Comparison of ENCODE assay signal across 15 cellular contexts in genomic region chr11:128620306-128621175, GRCh38. TPM values are rescaled to one million over a fixed set of nuclear protein-coding genes. Genes with fewer than 3 reads are reported as not detected.
DNase-seq lines count a peak whose midpoint lies in the region; ATAC-seq and TF ChIP-seq lines count a peak whose summit lies in the region.
"Had no signal": no experiment of that assay in that cellular context is flagged by ENCODE, and none has a peak within 500 bp of the region (broad histone marks: within the 10 kb centered on the region; RNA-seq: fewer than 3 reads in every experiment).

No MANE protein-coding gene starts in this region.

- no peak for TF ChIP-seq CTCF in activated CD8-positive, alpha-beta T cell treated with anti-CD3 and anti-CD28 coated beads for 36 hours (IDR thresholded peaks at IDR 0.05)
- TF ChIP-seq CTCF in OCI-LY1 (IDR thresholded peaks at IDR 0.05; ENCODE audit: low read length) (no peak), endodermal cell (conservative IDR thresholded peaks at IDR 0.05) (no peak)

- 78 to 91% methylated on average over 7 to 10 of the region's 10 CpGs for WGBS in endodermal cell (ENCODE audit: insufficient coverage in 1 of 2, insufficient read length in 1 of 2), 2 experiments

- peak overlapping the region; percentile 100 for H3K27ac ChIP-seq in OCI-LY1 (ENCODE audit: low read depth, low read length, poor library complexity, severe bottlenecking)
- H3K27ac ChIP-seq in endodermal cell (ENCODE audit: low read depth, low read length), result no peak overlapping the region
- peak overlapping the region; percentile 50 for H3K27ac ChIP-seq in skeletal muscle tissue (ENCODE audit: low read depth, low read length)
- H3K27ac ChIP-seq: tibial nerve had no signal

- H3K36me3 ChIP-seq in OCI-LY1 (ENCODE audit: insufficient read depth, low read length) (no peaks in the 10 kb centered on the region), endodermal cell (ENCODE audit: control insufficient read depth, insufficient read depth, low read length) (no peaks in the 10 kb centered on the region), skeletal muscle tissue (ENCODE audit: control insufficient read depth in 3 of 3, insufficient read depth in 3 of 3, low read length in 3 of 3) (no peaks in the 10 kb centered on the region)
- H3K36me3 ChIP-seq: Peyer's patch, sigmoid colon, tibial nerve had no signal

- H3K4me1 Mint-ChIP-seq in activated CD8-positive, alpha-beta T cell treated with anti-CD3 and anti-CD28 coated beads for 36 hours (ENCODE audit: low read depth), result peaks cover 75% of the 10 kb centered on the region
- peaks cover 60% of the 10 kb centered on the region for H3K4me1 Mint-ChIP-seq in activated CD8-positive, alpha-beta T cell treated with anti-CD3 and anti-CD28 coated beads, Interleukin-2, amount 10 ng/mL, durations not matched to agents 7 days and 5 days (ENCODE audit: low read depth)
- peaks cover 27% of the 10 kb centered on the region for H3K4me1 Mint-ChIP-seq in endodermal cell

- H3K79me2 ChIP-seq in OCI-LY1 (ENCODE audit: insufficient read depth, low read length), result no peaks in the 10 kb centered on the region

- no peak for ATAC-seq in activated CD8-positive, alpha-beta T cell treated with anti-CD3 and anti-CD28 coated beads for 36 hours
- no peak for ATAC-seq in activated CD8-positive, alpha-beta T cell treated with anti-CD3 and anti-CD28 coated beads, Interleukin-2, amount 10 ng/mL, durations not matched to agents 7 days and 5 days
- no peak for ATAC-seq in GM18502 (IDR thresholded peaks at IDR 0.05; ENCODE audit: poor library complexity, unreplicated experiment)
- ATAC-seq: activated T-cell treated with anti-CD3 and anti-CD28 coated beads, Interleukin-2, amount 50 U/mL, for 4 hours had no signal

- H3F3A ChIP-seq in OCI-LY1 (ENCODE audit: insufficient read depth, low read length), result no peaks in the 10 kb centered on the region

- peak overlapping the region; percentile 80 for H3K27ac Mint-ChIP-seq in activated CD8-positive, alpha-beta T cell treated with anti-CD3 and anti-CD28 coated beads for 36 hours
- H3K27ac Mint-ChIP-seq in activated CD8-positive, alpha-beta T cell treated with anti-CD3 and anti-CD28 coated beads, Interleukin-2, amount 10 ng/mL, durations not matched to agents 7 days and 5 days, result no peak overlapping the region
- no peak overlapping the region for H3K27ac Mint-ChIP-seq in endodermal cell

- no peaks in the 10 kb centered on the region for H3K9me3 Mint-ChIP-seq in activated CD8-positive, alpha-beta T cell treated with anti-CD3 and anti-CD28 coated beads for 36 hours
- H3K9me3 Mint-ChIP-seq in activated CD8-positive, alpha-beta T cell treated with anti-CD3 and anti-CD28 coated beads, Interleukin-2, amount 10 ng/mL, durations not matched to agents 7 days and 5 days (ENCODE audit: insufficient read depth), result no peaks in the 10 kb centered on the region
- no peaks in the 10 kb centered on the region for H3K9me3 Mint-ChIP-seq in endodermal cell
- H3K9me3 Mint-ChIP-seq: activated T-cell treated with anti-CD3 and anti-CD28 coated beads, Interleukin-2, amount 50 U/mL, for 4 hours had no signal

- H2AFZ ChIP-seq in OCI-LY1 (ENCODE audit: low read length), result no peak overlapping the region

- no peaks in the 10 kb centered on the region for H3K36me3 Mint-ChIP-seq in activated CD8-positive, alpha-beta T cell treated with anti-CD3 and anti-CD28 coated beads for 36 hours (ENCODE audit: low read depth)
- peaks cover 3% of the 10 kb centered on the region for H3K36me3 Mint-ChIP-seq in activated CD8-positive, alpha-beta T cell treated with anti-CD3 and anti-CD28 coated beads, Interleukin-2, amount 10 ng/mL, durations not matched to agents 7 days and 5 days (ENCODE audit: low read depth)
- no peaks in the 10 kb centered on the region for H3K36me3 Mint-ChIP-seq in endodermal cell (ENCODE audit: low read depth)

- H3K9me3 ChIP-seq in OCI-LY1 (ENCODE audit: low read length) (no peaks in the 10 kb centered on the region), endodermal cell (ENCODE audit: control insufficient read depth, low read length) (no peaks in the 10 kb centered on the region), skeletal muscle tissue (ENCODE audit: control insufficient read depth in 3 of 3, low read length in 3 of 3) (no peaks in the 10 kb centered on the region)
- H3K9me3 ChIP-seq: Peyer's patch, sigmoid colon, tibial nerve had no signal

- no peak for DNase-seq in activated CD8-positive, alpha-beta T cell treated with anti-CD3 and anti-CD28 coated beads for 36 hours
- DNase-seq in activated CD8-positive, alpha-beta T cell treated with anti-CD3 and anti-CD28 coated beads, Interleukin-2, amount 10 ng/mL, durations not matched to agents 7 days and 5 days, result no peak
- DNase-seq in endodermal cell (peak; percentile 28), MV-4-11 (lab: John Stamatoyannopoulos, UW) (no peak), DMS 273 (lab: John Stamatoyannopoulos, UW; ENCODE audit: unreplicated experiment) (no peak)
- DNase-seq: activated T-cell treated with anti-CD3 and anti-CD28 coated beads, Interleukin-2, amount 50 U/mL, for 4 hours; erythroblast; Kasumi-1; NCI-H2171 treated with DMSO at 0.1 percent for 48 hours; Peyer's patch; sigmoid colon had no signal

- intact Hi-C loops in activated CD8-positive, alpha-beta T cell treated with anti-CD3 and anti-CD28 coated beads for 36 hours (cut with micrococcal nuclease), result loop anchor here (10.0 kb wide), 1 partner anchor 296 kb away; no protein-coding TSS in a partner anchor

- H3K4me3 Mint-ChIP-seq in activated CD8-positive, alpha-beta T cell treated with anti-CD3 and anti-CD28 coated beads for 36 hours, result no peak overlapping the region
- H3K4me3 Mint-ChIP-seq in activated CD8-positive, alpha-beta T cell treated with anti-CD3 and anti-CD28 coated beads, Interleukin-2, amount 10 ng/mL, durations not matched to agents 7 days and 5 days, result no peak overlapping the region
- H3K4me3 Mint-ChIP-seq in endodermal cell, result no peak overlapping the region
- H3K4me3 Mint-ChIP-seq: activated T-cell treated with anti-CD3 and anti-CD28 coated beads, Interleukin-2, amount 50 U/mL, for 4 hours had no signal

- H3K4me3 ChIP-seq in OCI-LY1 (ENCODE audit: low read depth, low read length, poor library complexity, severe bottlenecking) (peak overlapping the region; percentile 33), endodermal cell (ENCODE audit: low read length) (no peak overlapping the region), skeletal muscle tissue (ENCODE audit: low read length in 3 of 3) (no peak overlapping the region)
- H3K4me3 ChIP-seq: Peyer's patch, sigmoid colon, tibial nerve had no signal

- no peaks in the 10 kb centered on the region for H4K20me1 ChIP-seq in OCI-LY1 (ENCODE audit: insufficient read depth, low read length)

- H3K4me1 ChIP-seq in OCI-LY1 (ENCODE audit: insufficient read depth, low read length, severe bottlenecking), result peaks cover 100% of the 10 kb centered on the region
- H3K4me1 ChIP-seq in endodermal cell (ENCODE audit: control insufficient read depth, insufficient read depth, low read length), result no peaks in the 10 kb centered on the region
- peaks cover 2 to 10% (median 6%) of the 10 kb centered on the region in 3 donors for H3K4me1 ChIP-seq in skeletal muscle tissue (ENCODE audit: control insufficient read depth in 3 of 3, insufficient read depth in 3 of 3, low read length in 3 of 3)

- CTCF ChIA-PET in activated CD8-positive, alpha-beta T cell treated with anti-CD3 and anti-CD28 coated beads for 36 hours (lab: Charles Lee), result interaction anchor here (1.4 to 13.8 kb wide), 7 partner anchors 10 to 449 kb away, joined by 3 to 400 read pairs (median 7); no protein-coding TSS in a partner anchor
- CTCF ChIA-PET in activated CD8-positive, alpha-beta T cell treated with anti-CD3 and anti-CD28 coated beads, Interleukin-2, amount 10 ng/mL, durations not matched to agents 7 days and 5 days (lab: Charles Lee), result interaction anchor here (0.7 to 1.7 kb wide), 4 partner anchors 10 to 211 kb away, joined by 3 to 5 read pairs (median 4); no protein-coding TSS in a partner anchor

- H3K4me2 ChIP-seq in OCI-LY1 (ENCODE audit: low read length), result peak overlapping the region; percentile 51

- H3K9me2 ChIP-seq in OCI-LY1 (ENCODE audit: low read depth, low read length), result no peaks in the 10 kb centered on the region

- H3K27me3 ChIP-seq in OCI-LY1 (ENCODE audit: insufficient read depth, low read length) (no peaks in the 10 kb centered on the region), endodermal cell (ENCODE audit: control insufficient read depth, insufficient read depth, low read length, poor library complexity, severe bottlenecking) (peaks cover 37% of the 10 kb centered on the region), skeletal muscle tissue (ENCODE audit: control insufficient read depth in 3 of 3, insufficient read depth in 3 of 3, low read length in 3 of 3) (peaks cover 0 to 2% (median 0%) of the 10 kb centered on the region in 3 donors)
- H3K27me3 ChIP-seq: Peyer's patch, sigmoid colon, tibial nerve had no signal

- H3K27me3 Mint-ChIP-seq in activated CD8-positive, alpha-beta T cell treated with anti-CD3 and anti-CD28 coated beads for 36 hours, result no peaks in the 10 kb centered on the region
- H3K27me3 Mint-ChIP-seq in activated CD8-positive, alpha-beta T cell treated with anti-CD3 and anti-CD28 coated beads, Interleukin-2, amount 10 ng/mL, durations not matched to agents 7 days and 5 days (ENCODE audit: low read depth), result no peaks in the 10 kb centered on the region
- peaks cover 73% of the 10 kb centered on the region for H3K27me3 Mint-ChIP-seq in endodermal cell (ENCODE audit: insufficient read depth)

- peak overlapping the region; percentile 73 for H3K9ac ChIP-seq in OCI-LY1 (ENCODE audit: low read length)
- H3K9ac ChIP-seq in endodermal cell (ENCODE audit: extremely low read depth, low read length, poor library complexity, severe bottlenecking), result no peak overlapping the region
- H3K9ac ChIP-seq in skeletal muscle tissue (ENCODE audit: low read depth in 1 of 3, low read length in 3 of 3), result no peak overlapping the region

- POLR2A ChIA-PET in activated CD8-positive, alpha-beta T cell treated with anti-CD3 and anti-CD28 coated beads for 36 hours (lab: Charles Lee), result interaction anchor here (0.9 to 7.4 kb wide), 9 partner anchors 8 to 187 kb away, joined by 3 to 78 read pairs (median 3); no protein-coding TSS in a partner anchor
- POLR2A ChIA-PET in activated CD8-positive, alpha-beta T cell treated with anti-CD3 and anti-CD28 coated beads, Interleukin-2, amount 10 ng/mL, durations not matched to agents 7 days and 5 days (lab: Charles Lee), result interaction anchor here (0.7 to 17.9 kb wide), 3 partner anchors 100 to 584 kb away, joined by 3 to 565 read pairs (median 3); no protein-coding TSS in a partner anchor

RNA-seq across cellular contexts. Expression of gene ETS1, which starts 33.2 kb away (rescaled TPM):
- 100 to 1,000 TPM; 527 to 532 TPM for total RNA-seq in activated CD8-positive, alpha-beta T cell treated with anti-CD3 and anti-CD28 coated beads for 36 hours
- total RNA-seq in activated CD8-positive, alpha-beta T cell treated with anti-CD3 and anti-CD28 coated beads, Interleukin-2, amount 10 ng/mL, durations not matched to agents 7 days and 5 days, result 100 to 1,000 TPM; 456 to 467 TPM
- total RNA-seq in endodermal cell, result 10 to 100 TPM; 34.3 to 36.4 TPM
- polyA plus RNA-seq in endodermal cell (2013, experiment 1 of 2), result 24.1 TPM
- polyA plus RNA-seq in endodermal cell (2013, experiment 2 of 2), result 23.3 TPM
- total RNA-seq in skeletal muscle tissue, result 37.1 TPM

Comparison
In these comparisons a context has a peak if more than half of its experiments do, and no peak if none do; other contexts are left out.
1. RNA of gene ETS1, which starts 33.2 kb away (total RNA-seq): 527 to 532 TPM in activated CD8-positive, alpha-beta T cell treated with anti-CD3 and anti-CD28 coated beads for 36 hours and 456 to 467 TPM in activated CD8-positive, alpha-beta T cell treated with anti-CD3 and anti-CD28 coated beads, Interleukin-2, amount 10 ng/mL, durations not matched to agents 7 days and 5 days; 37.1 TPM in skeletal muscle tissue (single experiment) and 34.3 to 36.4 TPM in endodermal cell; every median in the first group is over 10 times any median in the second.